Comparison of ENCODE assay signal across 1 cellular context in genomic region chr1:160204526-160205241, GRCh38.
TF ChIP-seq lines count a peak whose summit lies in the region.

No MANE protein-coding gene starts in this region.

TF ChIP-seq in SK-N-SH, 30 proteins besides CTCF, POLR2A, EP300 and RAD21 (continued from another document):
- TF ChIP-seq, protein P1, sequence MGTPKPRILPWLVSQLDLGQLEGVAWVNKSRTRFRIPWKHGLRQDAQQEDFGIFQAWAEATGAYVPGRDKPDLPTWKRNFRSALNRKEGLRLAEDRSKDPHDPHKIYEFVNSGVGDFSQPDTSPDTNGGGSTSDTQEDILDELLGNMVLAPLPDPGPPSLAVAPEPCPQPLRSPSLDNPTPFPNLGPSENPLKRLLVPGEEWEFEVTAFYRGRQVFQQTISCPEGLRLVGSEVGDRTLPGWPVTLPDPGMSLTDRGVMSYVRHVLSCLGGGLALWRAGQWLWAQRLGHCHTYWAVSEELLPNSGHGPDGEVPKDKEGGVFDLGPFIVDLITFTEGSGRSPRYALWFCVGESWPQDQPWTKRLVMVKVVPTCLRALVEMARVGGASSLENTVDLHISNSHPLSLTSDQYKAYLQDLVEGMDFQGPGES (IDR thresholded peaks at IDR 0.05; ENCODE audit: low read depth, low read length), result no peak
- no peak for TF ChIP-seq SIN3A (IDR thresholded peaks at IDR 0.05; ENCODE audit: borderline replicate concordance, low read depth, low read length)
- no peak for TF ChIP-seq GATA2 (CRISPR knock-in tag; IDR thresholded peaks at IDR 0.05)
- TF ChIP-seq RCOR1 (IDR thresholded peaks at IDR 0.05; ENCODE audit: low read length), result no peak
- TF ChIP-seq EZH2phosphoT487 (IDR thresholded peaks at IDR 0.05; ENCODE audit: borderline replicate concordance, low read depth), result no peak
- TF ChIP-seq, protein P2, sequence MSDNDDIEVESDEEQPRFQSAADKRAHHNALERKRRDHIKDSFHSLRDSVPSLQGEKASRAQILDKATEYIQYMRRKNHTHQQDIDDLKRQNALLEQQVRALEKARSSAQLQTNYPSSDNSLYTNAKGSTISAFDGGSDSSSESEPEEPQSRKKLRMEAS (IDR thresholded peaks at IDR 0.05; ENCODE audit: low read depth), result no peak
- TF ChIP-seq RXRA (IDR thresholded peaks at IDR 0.05; ENCODE audit: borderline replicate concordance, low read depth), result no peak
